ENCODE assay signal across 9 cellular contexts in the genomic region with DNA sequence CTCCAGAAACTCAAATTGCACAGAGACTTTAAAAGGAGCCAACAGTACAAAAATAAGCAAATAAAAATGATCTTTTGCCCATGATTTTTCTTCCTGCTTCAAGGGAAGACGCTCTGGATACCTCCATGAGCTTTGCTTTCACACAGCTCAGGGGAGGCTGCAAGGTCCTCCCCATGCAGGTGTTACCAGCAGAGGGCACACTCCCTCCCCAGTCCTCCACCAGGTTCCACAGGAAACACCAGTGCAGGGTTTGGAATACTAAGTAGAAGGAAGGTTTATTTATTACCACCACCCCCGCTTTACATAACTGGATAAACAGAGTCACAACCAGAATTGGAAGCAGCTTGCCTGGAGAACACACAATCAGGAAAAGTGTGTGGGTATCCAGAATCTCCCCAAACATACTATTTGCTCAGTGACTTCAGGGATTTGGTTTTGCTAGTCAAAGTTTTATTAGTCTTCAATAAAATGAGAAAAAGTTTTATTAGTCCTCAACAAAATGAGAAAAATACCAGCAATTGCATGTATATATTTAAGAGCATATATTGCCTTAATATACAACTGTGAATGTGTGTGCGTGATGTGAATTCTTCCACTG. TPM values are rescaled to one million over a fixed set of nuclear protein-coding genes. Genes with fewer than 3 reads are reported as not detected.
DNase-seq lines count a peak whose midpoint lies in the region; ATAC-seq and TF ChIP-seq lines count a peak whose summit lies in the region.
"Had no signal": no experiment of that assay in that cellular context is flagged by ENCODE, and none has a peak within 500 bp of the region (broad histone marks: within the 10 kb centered on the region; RNA-seq: fewer than 3 reads in every experiment).

No MANE protein-coding gene starts in this region.

- peaks cover 2% of the 10 kb centered on the region for H3K27me3 ChIP-seq in IMR-90 (ENCODE audit: control insufficient read depth, insufficient read depth, low read length)
- H3K27me3 ChIP-seq in brain microvascular endothelial cell (replicated peaks) = no peaks in the 10 kb centered on the region

- H4K5ac ChIP-seq in IMR-90 (ENCODE audit: low read depth, low read length) = no peak overlapping the region

- H3K14ac ChIP-seq in IMR-90 (replicated peaks; ENCODE audit: low read depth, low read length) = no peak overlapping the region

- no peak overlapping the region for H4K91ac ChIP-seq in IMR-90 (ENCODE audit: insufficient read depth, low read depth, low read length)

- H2AK5ac ChIP-seq in IMR-90 (ENCODE audit: low read depth, low read length) = no peak overlapping the region

- WGBS in IMR-90 (ENCODE audit: extremely low coverage in 2 of 2, insufficient read length in 1 of 2), 2 experiments = no CpG with 5 or more reads among the region's 3 CpGs

- no peak overlapping the region for H2BK5ac ChIP-seq in IMR-90 (ENCODE audit: low read depth, low read length, poor library complexity, severe bottlenecking)

- H3K4ac ChIP-seq in IMR-90 (ENCODE audit: low read depth, low read length) = no peak overlapping the region

- no peak overlapping the region for H3K56ac ChIP-seq in IMR-90 (ENCODE audit: extremely low read depth, insufficient read depth, low read length)

- H2AFZ ChIP-seq in IMR-90 (replicated peaks; ENCODE audit: low read length, poor library complexity) = no peak overlapping the region

- POLR2A ChIA-PET in IMR-90 (lab: Charles Lee; ENCODE audit: unreplicated experiment) = no interaction called here

- no peak overlapping the region for H3K23ac ChIP-seq in IMR-90 (ENCODE audit: low read depth, low read length)

- 0 out of 2 replicates have a peak, but pooled peaks have one; percentile 9 for TF ChIP-seq CTCF in IMR-90 (conservative IDR thresholded peaks at IDR 0.05; ENCODE audit: low read depth, low read length)
- peak; percentile 67 for TF ChIP-seq CTCF in brain microvascular endothelial cell (IDR thresholded peaks at IDR 0.05; ENCODE audit: low read depth, low read length, missing control alignments)
- TF ChIP-seq CTCF in mucosa of descending colon (IDR thresholded peaks at IDR 0.05) = no peak

- no TSS peak for BruUV-seq in IMR-90 (replicated peaks; lab: Mats Ljungman, UMichigan)

- no peak overlapping the region for H3K27ac ChIP-seq in IMR-90 (ENCODE audit: insufficient read depth, low read length)
- H3K27ac ChIP-seq in brain microvascular endothelial cell = no peak overlapping the region

- peak; percentile 10 for DNase-seq in DMS53 (lab: John Stamatoyannopoulos, UW)
- DNase-seq in DMS53 treated with DMSO at 0.1 percent for 48 hours (lab: John Stamatoyannopoulos, UW; ENCODE audit: unreplicated experiment) = no peak
- no peak for DNase-seq in IMR-90
- no peak for DNase-seq in brain microvascular endothelial cell
- DNase-seq in mucosa of descending colon = peak in 2 of 3 donors; percentile 21 to 33
- DNase-seq in KG1 (lab: John Stamatoyannopoulos, UW) = no peak
- DNase-seq in D341Med (ENCODE audit: low spot score) = no peak
- DNase-seq: activated CD8-positive, alpha-beta memory T cell treated with anti-CD3 and anti-CD28 coated beads, Interleukin-2, amount 50 U/mL, for 48 hours had no signal

- no peaks in the 10 kb centered on the region for H3K36me3 ChIP-seq in IMR-90 (ENCODE audit: control insufficient read depth, insufficient read depth, low read length)
- no peaks in the 10 kb centered on the region for H3K36me3 ChIP-seq in brain microvascular endothelial cell (replicated peaks)
- no peaks in the 10 kb centered on the region for H3K36me3 ChIP-seq in mucosa of descending colon (ENCODE audit: low read depth)

- H2BK20ac ChIP-seq in IMR-90 (ENCODE audit: low read depth, low read length) = no peak overlapping the region

- H3K4me3 ChIP-seq in IMR-90 (ENCODE audit: insufficient read depth, low read depth, low read length) (no peak overlapping the region), brain microvascular endothelial cell (ENCODE audit: low read depth, low read length) (no peak overlapping the region), mucosa of descending colon (no peak overlapping the region)

- no peaks in the 10 kb centered on the region for H3K79me1 ChIP-seq in IMR-90 (ENCODE audit: low read depth in 1 of 2, low read length in 2 of 2)

- H4K8ac ChIP-seq in IMR-90 (ENCODE audit: low read depth in 2 of 2, low read length in 2 of 2) = no peak overlapping the region

- no peak for TF ChIP-seq RAD21 in IMR-90 (IDR thresholded peaks at IDR 0.05; ENCODE audit: low read length)

- H2AK9ac ChIP-seq in IMR-90 (replicated peaks; ENCODE audit: low read depth, low read length, poor library complexity) = no peak overlapping the region

- H3K9me3 ChIP-seq in IMR-90 (ENCODE audit: control insufficient read depth, insufficient read depth, low read length) (no peaks in the 10 kb centered on the region), mucosa of descending colon (no peaks in the 10 kb centered on the region)

- no peak overlapping the region for H3K4me2 ChIP-seq in IMR-90 (ENCODE audit: low read depth, low read length)

- no peak overlapping the region for H2BK15ac ChIP-seq in IMR-90 (ENCODE audit: low read depth, low read length)

- H3K18ac ChIP-seq in IMR-90 (ENCODE audit: low read depth, low read length) = no peak overlapping the region

- intact Hi-C loops in IMR-90 (cut with micrococcal nuclease) (no loop called here), mucosa of descending colon (cut with DNase I, micrococcal nuclease) (no loop called here)

- dilution Hi-C loops in IMR-90 (cut with HindIII; ENCODE audit: low sequenced_read_pairs, unreplicated experiment) = no loop called here

- no peaks in the 10 kb centered on the region for H4K20me1 ChIP-seq in IMR-90 (ENCODE audit: insufficient read depth, low read length)

- TF ChIP-seq POLR2A in IMR-90 (IDR thresholded peaks at IDR 0.05; ENCODE audit: low read depth, low read length) = no peak

- no peak overlapping the region for H3K9ac ChIP-seq in IMR-90 (ENCODE audit: low read depth, low read length)

- CTCF ChIA-PET in IMR-90 (lab: Yijun Ruan, JAX) = interaction anchor here (0.5 kb wide), 1 partner anchor 267 kb away, joined by 5 read pairs; no protein-coding TSS in a partner anchor

- H2BK120ac ChIP-seq in IMR-90 (ENCODE audit: low read depth, low read length) = no peak overlapping the region

- in situ Hi-C loops in IMR-90 (cut with MboI; ENCODE audit: low sequenced_read_pairs) = no loop called here
- in situ Hi-C loops in brain microvascular endothelial cell (cut with HindIII; ENCODE audit: low pct_ligation_motif_present, low sequenced_read_pairs) = no loop called here

- ATAC-seq in IMR-90 (ENCODE audit: low read depth) = no peak
- peak; percentile 68 for ATAC-seq in mucosa of descending colon
- ATAC-seq in GM21423 (IDR thresholded peaks at IDR 0.05; ENCODE audit: unreplicated experiment) = no peak

- H3K4me1 ChIP-seq in IMR-90 (ENCODE audit: control insufficient read depth, insufficient read depth, low read length) = no peaks in the 10 kb centered on the region
- no peaks in the 10 kb centered on the region for H3K4me1 ChIP-seq in mucosa of descending colon (ENCODE audit: low read depth)

- no peaks in the 10 kb centered on the region for H3K9me1 ChIP-seq in IMR-90 (ENCODE audit: insufficient read depth, low read length)

TF ChIP-seq in IMR-90, 13 proteins besides CTCF, POLR2A, EP300 and RAD21:
- TF ChIP-seq RCOR1 (IDR thresholded peaks at IDR 0.05; ENCODE audit: insufficient replicate concordance, low read length) = no peak
- no peak for TF ChIP-seq CHD1 (IDR thresholded peaks at IDR 0.05; ENCODE audit: low read depth, low read length)
- TF ChIP-seq MAFK (IDR thresholded peaks at IDR 0.05; ENCODE audit: low read depth, low read length) = no peak
- TF ChIP-seq FOS (IDR thresholded peaks at IDR 0.05; ENCODE audit: low read depth, low read length) = no peak
- no peak for TF ChIP-seq ELK1 (IDR thresholded peaks at IDR 0.05; ENCODE audit: borderline replicate concordance, low read depth, low read length)
- no peak for TF ChIP-seq BHLHE40 (IDR thresholded peaks at IDR 0.05; ENCODE audit: low read depth, low read length)
- TF ChIP-seq NFE2L2 (IDR thresholded peaks at IDR 0.05; ENCODE audit: low read depth, low read length) = no peak
- no peak for TF ChIP-seq SMC3 (IDR thresholded peaks at IDR 0.05; ENCODE audit: low read depth, low read length)
- TF ChIP-seq, protein P1, sequence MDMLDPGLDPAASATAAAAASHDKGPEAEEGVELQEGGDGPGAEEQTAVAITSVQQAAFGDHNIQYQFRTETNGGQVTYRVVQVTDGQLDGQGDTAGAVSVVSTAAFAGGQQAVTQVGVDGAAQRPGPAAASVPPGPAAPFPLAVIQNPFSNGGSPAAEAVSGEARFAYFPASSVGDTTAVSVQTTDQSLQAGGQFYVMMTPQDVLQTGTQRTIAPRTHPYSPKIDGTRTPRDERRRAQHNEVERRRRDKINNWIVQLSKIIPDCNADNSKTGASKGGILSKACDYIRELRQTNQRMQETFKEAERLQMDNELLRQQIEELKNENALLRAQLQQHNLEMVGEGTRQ (IDR thresholded peaks at IDR 0.05; ENCODE audit: low read depth, low read length) = no peak
- TF ChIP-seq RFX5 (IDR thresholded peaks at IDR 0.05; ENCODE audit: low read depth, low read length) = no peak
- no peak for TF ChIP-seq MXI1 (IDR thresholded peaks at IDR 0.05; ENCODE audit: borderline replicate concordance, low read depth, low read length)
- TF ChIP-seq MAZ (IDR thresholded peaks at IDR 0.05; ENCODE audit: borderline replicate concordance, low read depth, low read length) = no peak
- TF ChIP-seq CEBPB (IDR thresholded peaks at IDR 0.05; ENCODE audit: low read depth, low read length) = no peak

RNA-seq across cellular contexts. Expression of gene HSD3B1, which starts 37.3 kb away (rescaled TPM):
- total RNA-seq in IMR-90 (2012; rRNA removed) (not detected in 2 replicates), mucosa of descending colon (under 1 TPM in 2 of 3 donors, not detected in 1; 0.41 to 0.48 TPM)
- polyA plus RNA-seq in IMR-90 (2012; rRNA removed) = not detected in 2 replicates
- polyA plus RNA-seq in IMR-90 (2012; cell fraction: cytosol; rRNA removed) = not detected in 2 replicates
- not detected in 2 replicates for polyA plus RNA-seq in IMR-90 (2012; cell fraction: nucleus; rRNA removed; ENCODE audit: low replicate concordance)

Comparison
In these comparisons a context has a peak if more than half of its experiments do, and no peak if none do; other contexts are left out.
1. DNase-seq: peak in DMS53 (single experiment) and mucosa of descending colon (2 of 3); none in DMS53 treated with DMSO at 0.1 percent for 48 hours (single experiment), IMR-90 (single experiment), brain microvascular endothelial cell (single experiment), KG1 (single experiment) and D341Med (single experiment).